Comparison of ENCODE assay signal across 8 cellular contexts in the genomic region with DNA sequence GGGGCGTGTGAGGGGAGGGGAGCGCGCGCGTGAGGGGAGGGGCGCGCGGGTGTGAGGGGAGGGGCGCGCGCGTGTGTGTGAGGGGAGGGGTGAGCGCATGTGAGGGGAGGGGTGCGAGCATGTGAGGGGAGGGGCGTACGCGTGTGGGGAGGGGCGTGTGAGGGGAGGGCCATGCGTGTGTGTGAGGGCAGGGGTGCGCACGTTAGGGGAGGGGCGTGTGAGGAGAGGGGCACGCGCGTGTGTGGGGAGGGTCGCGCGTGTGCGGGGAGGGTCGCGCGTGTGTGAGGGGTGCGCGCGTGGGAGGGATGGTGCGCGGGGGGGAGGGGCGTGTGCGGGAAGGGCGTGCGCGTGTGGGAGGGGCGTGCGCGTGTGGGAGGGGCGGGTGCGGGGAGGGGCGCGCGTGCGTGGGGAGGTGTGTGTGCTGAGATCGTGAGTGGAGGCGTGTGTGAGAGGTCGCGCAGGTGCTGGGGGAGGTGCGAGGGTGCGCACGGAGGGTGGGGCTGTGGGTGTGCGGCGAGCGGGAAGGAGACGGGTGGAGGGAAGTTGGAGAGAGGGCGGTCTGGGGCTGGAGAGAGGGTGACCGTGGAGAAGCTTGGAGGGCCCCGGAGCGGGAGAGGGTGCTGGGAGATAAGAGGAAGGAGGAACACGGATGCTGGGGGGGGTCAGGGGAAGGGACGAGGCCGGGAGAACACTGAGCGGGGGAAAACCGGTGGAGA. TPM values are rescaled to one million over a fixed set of nuclear protein-coding genes. Genes with fewer than 3 reads are reported as not detected.
DNase-seq lines count a peak whose midpoint lies in the region; ATAC-seq and TF ChIP-seq lines count a peak whose summit lies in the region.

No MANE protein-coding gene starts in this region.

- H3K4me3 ChIP-seq in endodermal cell (ENCODE audit: low read length), result peak overlapping the region; percentile 75

- H3K27me3 Mint-ChIP-seq in endodermal cell (ENCODE audit: insufficient read depth), result no peaks in the 10 kb centered on the region
- no peaks in the 10 kb centered on the region for H3K27me3 Mint-ChIP-seq in mesothelial cell of epicardium (ENCODE audit: low read depth)

- H3K9ac ChIP-seq in endodermal cell (ENCODE audit: extremely low read depth, low read length, poor library complexity, severe bottlenecking), result no peak overlapping the region

- peaks cover 18% of the 10 kb centered on the region for H3K4me1 Mint-ChIP-seq in endodermal cell
- peaks cover 18% of the 10 kb centered on the region for H3K4me1 Mint-ChIP-seq in mesothelial cell of epicardium
- peaks cover 54% of the 10 kb centered on the region for H3K4me1 Mint-ChIP-seq in stimulated activated effector memory CD8-positive, alpha-beta T cell treated with anti-CD3 and anti-CD28 coated beads, Interleukin-12 subunit alpha, Interleukin-12 subunit beta, amount 100 ng/mL, for 72 hours

- peaks cover 29% of the 10 kb centered on the region for H3K36me3 ChIP-seq in endodermal cell (ENCODE audit: control insufficient read depth, insufficient read depth, low read length)

- no peaks in the 10 kb centered on the region for H3K9me3 Mint-ChIP-seq in endodermal cell
- no peaks in the 10 kb centered on the region for H3K9me3 Mint-ChIP-seq in mesothelial cell of epicardium
- no peaks in the 10 kb centered on the region for H3K9me3 Mint-ChIP-seq in stimulated activated effector memory CD8-positive, alpha-beta T cell treated with anti-CD3 and anti-CD28 coated beads, Interleukin-12 subunit alpha, Interleukin-12 subunit beta, amount 100 ng/mL, for 72 hours

- peak; percentile 24 for ATAC-seq in stimulated activated effector memory CD8-positive, alpha-beta T cell treated with anti-CD3 and anti-CD28 coated beads, Interleukin-12 subunit alpha, Interleukin-12 subunit beta, amount 100 ng/mL, for 72 hours
- ATAC-seq in GM19455 (IDR thresholded peaks at IDR 0.05; ENCODE audit: unreplicated experiment), result no peak

- H3K27me3 ChIP-seq in endodermal cell (ENCODE audit: control insufficient read depth, insufficient read depth, low read length, poor library complexity, severe bottlenecking), result no peaks in the 10 kb centered on the region

- H3K4me3 Mint-ChIP-seq in endodermal cell (peak overlapping the region; percentile 84), mesothelial cell of epicardium (peak overlapping the region; percentile 96)
- H3K4me3 Mint-ChIP-seq in stimulated activated effector memory CD8-positive, alpha-beta T cell treated with anti-CD3 and anti-CD28 coated beads, Interleukin-12 subunit alpha, Interleukin-12 subunit beta, amount 100 ng/mL, for 72 hours, result peak overlapping the region; percentile 91

- H3K36me3 Mint-ChIP-seq in endodermal cell (ENCODE audit: low read depth) (peaks cover 15% of the 10 kb centered on the region), mesothelial cell of epicardium (peaks cover 8% of the 10 kb centered on the region)
- H3K36me3 Mint-ChIP-seq in stimulated activated effector memory CD8-positive, alpha-beta T cell treated with anti-CD3 and anti-CD28 coated beads, Interleukin-12 subunit alpha, Interleukin-12 subunit beta, amount 100 ng/mL, for 72 hours, result peaks cover 69% of the 10 kb centered on the region

- TF ChIP-seq CTCF in endodermal cell (conservative IDR thresholded peaks at IDR 0.05) (no peak), mesothelial cell of epicardium (IDR thresholded peaks at IDR 0.05; ENCODE audit: unreplicated experiment) (no peak)

- DNase-seq in NCI-H510A (lab: John Stamatoyannopoulos, UW) (peak; percentile 84), NCI-H510A treated with DMSO at 0.1 percent for 48 hours (lab: John Stamatoyannopoulos, UW) (no peak), NOMO-1 treated with DMSO at 0.1 percent for 48 hours (lab: John Stamatoyannopoulos, UW; ENCODE audit: unreplicated experiment) (peak; percentile 87), endodermal cell (peak; percentile 80), mesothelial cell of epicardium (ENCODE audit: low spot score in 2 of 2, unreplicated experiment in 2 of 2) (peak; percentile 45 to 71)
- DNase-seq in activated CD8-positive, alpha-beta memory T cell treated with anti-CD3 and anti-CD28 coated beads, Interleukin-2, amount 50 U/mL, for 4 hours, result peak; percentile 80
- DNase-seq in stimulated activated effector memory CD8-positive, alpha-beta T cell treated with anti-CD3 and anti-CD28 coated beads, Interleukin-12 subunit alpha, Interleukin-12 subunit beta, amount 100 ng/mL, for 72 hours (ENCODE audit: low spot score in 2 of 2), result peak in 1 of 2 donors; percentile 75

- H3K9me3 ChIP-seq in endodermal cell (ENCODE audit: control insufficient read depth, low read length), result no peaks in the 10 kb centered on the region

- H3K4me1 ChIP-seq in endodermal cell (ENCODE audit: control insufficient read depth, insufficient read depth, low read length), result peaks cover 5% of the 10 kb centered on the region

- H3K27ac Mint-ChIP-seq in endodermal cell, result peak overlapping the region; percentile 77
- peak overlapping the region; percentile 79 for H3K27ac Mint-ChIP-seq in mesothelial cell of epicardium
- H3K27ac Mint-ChIP-seq in stimulated activated effector memory CD8-positive, alpha-beta T cell treated with anti-CD3 and anti-CD28 coated beads, Interleukin-12 subunit alpha, Interleukin-12 subunit beta, amount 100 ng/mL, for 72 hours, result peak overlapping the region; percentile 84

- WGBS in endodermal cell (ENCODE audit: insufficient coverage in 1 of 2, insufficient read length in 1 of 2), 2 experiments, result 7 to 23% methylated on average over 4 to 42 of the region's 71 CpGs

- H3K27ac ChIP-seq in endodermal cell (ENCODE audit: low read depth, low read length), result no peak overlapping the region

RNA-seq across cellular contexts. Expression of a gene that starts 19.7 kb away (rescaled TPM):
- total RNA-seq in endodermal cell (10 to 100 TPM; 31.3 to 55.4 TPM), mesothelial cell of epicardium (28.3 to 32.7 TPM (median 30.6 TPM) in 3 replicates)
- 38.6 TPM for polyA plus RNA-seq in endodermal cell (2013, experiment 1 of 2)
- 30.7 TPM for polyA plus RNA-seq in endodermal cell (2013, experiment 2 of 2)
